ENCODE assay signal across 1 cellular context in genomic region chr20:45971425-45971674, GRCh38.
TF ChIP-seq lines count a peak whose summit lies in the region.

No MANE protein-coding gene starts in this region.

TF ChIP-seq in A549, 52 proteins besides CTCF, POLR2A, EP300 and RAD21 (continued from another document):
- no peak for TF ChIP-seq REST (IDR thresholded peaks at IDR 0.05)
TF ChIP-seq in A549: peak in this region for 8.
